8 cellular contexts compared by ENCODE assay signal in the genomic region with DNA sequence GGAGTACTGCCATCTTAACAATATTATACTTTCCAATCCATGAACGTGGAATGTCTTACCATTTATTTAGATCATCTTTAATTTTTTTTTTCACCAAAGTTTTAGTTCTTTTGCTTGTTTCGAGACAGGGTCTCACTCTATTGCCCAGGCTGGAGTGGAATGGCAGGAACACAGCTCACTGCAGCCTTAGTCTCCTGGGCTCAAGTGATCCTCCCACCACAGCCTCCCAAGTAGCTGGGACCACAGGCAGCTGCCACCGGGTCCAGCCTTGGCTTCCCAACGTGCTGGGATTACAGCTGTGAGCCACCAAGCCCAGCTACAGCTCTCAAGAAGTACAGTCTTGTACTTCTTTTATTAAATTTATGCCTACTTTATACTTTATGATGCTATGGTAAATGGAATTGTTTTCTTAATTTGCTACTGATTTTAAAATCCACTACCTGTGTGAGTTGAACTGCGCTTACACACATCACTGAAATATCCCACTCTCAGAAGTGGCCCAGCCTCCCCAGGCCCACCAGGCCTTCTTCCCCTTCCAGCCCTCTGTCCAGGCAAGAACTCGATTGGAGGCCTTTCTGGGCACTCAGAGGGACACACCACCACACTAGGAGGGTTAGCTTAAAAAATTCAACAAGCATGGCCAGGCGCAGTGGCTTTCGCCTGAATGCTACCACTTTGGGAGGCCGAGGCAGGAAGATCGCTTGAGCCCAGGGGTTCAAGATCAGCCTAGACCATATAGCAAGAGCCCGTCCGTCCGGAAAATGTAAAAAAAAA. TPM values are rescaled to one million over a fixed set of nuclear protein-coding genes. Genes with fewer than 3 reads are reported as not detected.
A peak's percentile ranks its signal among the peaks of the same experiment; 100 is the strongest.
DNase-seq lines count a peak whose midpoint lies in the region; ATAC-seq, FAIRE-seq and TF ChIP-seq lines count a peak whose summit lies in the region.

No MANE protein-coding gene starts in this region.

- no peak for FAIRE-seq in D721Med (lab: Jason Lieb, UNC)

- H3K9me3 Mint-ChIP-seq in activated T-helper 17 cell treated with anti-CD3 and anti-CD28 coated beads, Interleukin-2, amount 50 U/mL, for 72 hours, result no peaks in the 10 kb centered on the region
- no peaks in the 10 kb centered on the region for H3K9me3 Mint-ChIP-seq in immature natural killer cell

- CTCF ChIA-PET in SK-N-SH (lab: Yijun Ruan, JAX), result interaction anchor here (1.0 to 1.8 kb wide), 7 partner anchors 9 to 345 kb away, joined by 3 to 6 read pairs (median 4); partner anchors contain the start of gene SLC27A1

- DNase-seq in SK-N-SH, result no peak
- DNase-seq in immature natural killer cell, result no peak
- no peak for DNase-seq in NCI-H69 (lab: John Stamatoyannopoulos, UW)
- no peak for DNase-seq in D721Med (ENCODE audit: insufficient read length, low spot score)
- no peak for DNase-seq in NCI-H1105 treated with DMSO at 0.1 percent for 48 hours (lab: John Stamatoyannopoulos, UW)

- peak overlapping the region; percentile 96 for H3K4me2 ChIP-seq in SK-N-SH

- no peak for TF ChIP-seq CTCF in SK-N-SH (IDR thresholded peaks at IDR 0.05)
- no peak for TF ChIP-seq CTCF in D721Med (IDR thresholded peaks at IDR 0.05; ENCODE audit: insufficient read depth, missing control alignments)

- POLR2A ChIA-PET in SK-N-SH (lab: Yijun Ruan, JAX), result interaction anchor here (1.2 to 1.5 kb wide), 4 partner anchors 29 to 349 kb away, joined by 3 to 4 read pairs (median 4); partner anchors contain the start of genes MVB12A and RPL18A

- H3K4me3 ChIP-seq in SK-N-SH (ENCODE audit: low read depth in 2 of 2, low read length in 1 of 2), result peak overlapping the region; percentile 72 to 74
- peak overlapping the region; percentile 69 to 92 (median 82) for H3K4me3 ChIP-seq in subcutaneous abdominal adipose tissue (ENCODE audit: low read depth in 1 of 5, low read length in 5 of 5)

- H2AFZ ChIP-seq in SK-N-SH (ENCODE audit: low read depth), result 0 out of 2 replicates have a peak overlapping the region, but pooled peaks have one; percentile 67

- TF ChIP-seq RAD21 in SK-N-SH (IDR thresholded peaks at IDR 0.05; ENCODE audit: low read length), result no peak

- H3K4me1 ChIP-seq in SK-N-SH (ENCODE audit: control insufficient read depth in 1 of 2, insufficient read depth in 2 of 2, low read depth in 1 of 2, low read length in 1 of 2) (peaks cover 4 to 9% of the 10 kb centered on the region in 2 experiments; a peak in 3 of 4 replicates), subcutaneous abdominal adipose tissue (ENCODE audit: control insufficient read depth in 5 of 5, insufficient read depth in 5 of 5, low read length in 5 of 5) (peaks cover 0 to 57% (median 39%) of the 10 kb centered on the region in 5 donors)

- no peak for TF ChIP-seq EP300 in SK-N-SH (IDR thresholded peaks at IDR 0.05; ENCODE audit: borderline replicate concordance in 1 of 2, low read depth in 1 of 2, low read length in 1 of 2)

- H3K36me3 ChIP-seq in SK-N-SH (replicated peaks in 1 of 2; ENCODE audit: control insufficient read depth in 1 of 2, insufficient read depth in 2 of 2, low read length in 1 of 2) (peaks cover 0 to 7% of the 10 kb centered on the region in 2 experiments), subcutaneous abdominal adipose tissue (ENCODE audit: control insufficient read depth in 5 of 5, insufficient read depth in 5 of 5, low read length in 5 of 5) (peaks cover 0 to 12% (median 6%) of the 10 kb centered on the region in 5 donors)

- no peak for ATAC-seq in SK-N-SH treated with all-trans-retinoic acid at 6 μM for 48 hours
- no peak for ATAC-seq in activated T-helper 17 cell treated with anti-CD3 and anti-CD28 coated beads, Interleukin-2, amount 50 U/mL, for 72 hours (replicated peaks)

- WGBS in SK-N-SH (ENCODE audit: low lambda C conversion rate), result 35% methylated on average over 13 of the region's 13 CpGs

- no peaks in the 10 kb centered on the region for H3K27me3 Mint-ChIP-seq in activated T-helper 17 cell treated with anti-CD3 and anti-CD28 coated beads, Interleukin-2, amount 50 U/mL, for 72 hours
- H3K27me3 Mint-ChIP-seq in immature natural killer cell (ENCODE audit: low read depth in 3 of 3), result peaks cover 8 to 11% (median 11%) of the 10 kb centered on the region in 3 donors

- H3K27ac Mint-ChIP-seq in activated T-helper 17 cell treated with anti-CD3 and anti-CD28 coated beads, Interleukin-2, amount 50 U/mL, for 72 hours, result peak overlapping the region; percentile 92
- H3K27ac Mint-ChIP-seq in immature natural killer cell, result peak overlapping the region; percentile 89 to 100 (median 98)

- H3K9me3 ChIP-seq in SK-N-SH (no peaks in the 10 kb centered on the region), subcutaneous abdominal adipose tissue (ENCODE audit: control insufficient read depth in 5 of 5, low read length in 5 of 5) (no peaks in the 10 kb centered on the region)

- no peaks in the 10 kb centered on the region for H3K9me2 ChIP-seq in SK-N-SH

- peaks cover 21% of the 10 kb centered on the region for H3F3A ChIP-seq in SK-N-SH (replicated peaks; ENCODE audit: insufficient read depth)

- H4K20me1 ChIP-seq in SK-N-SH (ENCODE audit: insufficient read depth), result no peaks in the 10 kb centered on the region

- peaks cover 65% of the 10 kb centered on the region for H3K79me2 ChIP-seq in SK-N-SH (ENCODE audit: insufficient read depth)

- peak overlapping the region; percentile 90 for H3K4me3 Mint-ChIP-seq in activated T-helper 17 cell treated with anti-CD3 and anti-CD28 coated beads, Interleukin-2, amount 50 U/mL, for 72 hours
- H3K4me3 Mint-ChIP-seq in immature natural killer cell, result peak overlapping the region; percentile 96 to 100 (median 99)

- H3K9ac ChIP-seq in SK-N-SH, result peak overlapping the region; percentile 99
- peak overlapping the region; percentile 56 to 99 (median 87) for H3K9ac ChIP-seq in subcutaneous abdominal adipose tissue (ENCODE audit: low read length in 5 of 5)

- H3K27me3 ChIP-seq in SK-N-SH (ENCODE audit: insufficient read depth) (no peaks in the 10 kb centered on the region), subcutaneous abdominal adipose tissue (ENCODE audit: control insufficient read depth in 5 of 5, insufficient read depth in 4 of 5, low read length in 5 of 5) (no peaks in the 10 kb centered on the region)

- H3K36me3 Mint-ChIP-seq in activated T-helper 17 cell treated with anti-CD3 and anti-CD28 coated beads, Interleukin-2, amount 50 U/mL, for 72 hours (ENCODE audit: low read depth), result peaks cover 18% of the 10 kb centered on the region
- H3K36me3 Mint-ChIP-seq in immature natural killer cell, result no peaks in the 10 kb centered on the region

- peak overlapping the region; percentile 1 to 87; a peak in 3 of 4 replicates for H3K27ac ChIP-seq in SK-N-SH (ENCODE audit: low read depth in 2 of 2, low read length in 1 of 2)
- peak overlapping the region; percentile 92 for H3K27ac ChIP-seq in subcutaneous abdominal adipose tissue (ENCODE audit: low read depth, low read length)

- peaks cover 4% of the 10 kb centered on the region for H3K4me1 Mint-ChIP-seq in activated T-helper 17 cell treated with anti-CD3 and anti-CD28 coated beads, Interleukin-2, amount 50 U/mL, for 72 hours
- peaks cover 41 to 43% of the 10 kb centered on the region in 2 donors for H3K4me1 Mint-ChIP-seq in immature natural killer cell

TF ChIP-seq in SK-N-SH, 30 proteins besides CTCF, POLR2A, EP300 and RAD21 (continues in another document):
- TF ChIP-seq TCF12 (IDR thresholded peaks at IDR 0.05) (no peak), CHD2 (IDR thresholded peaks at IDR 0.05; ENCODE audit: low read length, partially characterized antibody) (no peak), TEAD4 (IDR thresholded peaks at IDR 0.05; ENCODE audit: borderline replicate concordance, insufficient read depth) (no peak), SIN3A (IDR thresholded peaks at IDR 0.05; ENCODE audit: borderline replicate concordance, low read depth, low read length) (no peak), NRF1 (IDR thresholded peaks at IDR 0.05; ENCODE audit: low read depth, low read length) (no peak), TAF1 (IDR thresholded peaks at IDR 0.05; ENCODE audit: borderline replicate concordance, low read depth, low read length) (no peak)

RNA-seq across cellular contexts. Expression of gene PGLS, which starts 1.0 kb away (rescaled TPM):
- polyA plus RNA-seq in SK-N-SH (2012; rRNA removed), result 59.9 and 73.3 TPM in 2 replicates
- 28.3 and 43.7 TPM in 2 replicates for polyA plus RNA-seq in SK-N-SH (2012; cell fraction: cytosol; rRNA removed)
- 75.1 and 114 TPM in 2 replicates for polyA plus RNA-seq in SK-N-SH (2012; cell fraction: nucleus; rRNA removed)
- 10 to 100 TPM; 49.0 to 61.8 TPM for total RNA-seq in activated T-helper 17 cell treated with anti-CD3 and anti-CD28 coated beads, Interleukin-2, amount 50 U/mL, for 72 hours
- polyA plus RNA-seq in immature natural killer cell, result 100 to 1,000 TPM in 2 of 3 donors, 10 to 100 TPM in 1; 65.3 to 118 (median 107) TPM

RNA-seq across cellular contexts. Expression of gene SLC27A1, which starts 40.1 kb away (rescaled TPM):
- polyA plus RNA-seq in SK-N-SH (2012; rRNA removed), result 15.0 and 16.8 TPM in 2 replicates
- polyA plus RNA-seq in SK-N-SH (2012; cell fraction: cytosol; rRNA removed), result 4.7 and 8.1 TPM in 2 replicates
- 57.5 and 73.2 TPM in 2 replicates for polyA plus RNA-seq in SK-N-SH (2012; cell fraction: nucleus; rRNA removed)
- 1 to 10 TPM; 3.8 to 6.7 TPM for total RNA-seq in activated T-helper 17 cell treated with anti-CD3 and anti-CD28 coated beads, Interleukin-2, amount 50 U/mL, for 72 hours
- polyA plus RNA-seq in immature natural killer cell, result 10 to 100 TPM in 2 of 3 donors, 1 to 10 TPM in 1; 9.7 to 15.9 (median 15.3) TPM

RNA-seq across cellular contexts. Expression of gene COLGALT1, which starts 45.0 kb away (rescaled TPM):
- 75.9 and 83.8 TPM in 2 replicates for polyA plus RNA-seq in SK-N-SH (2012; rRNA removed)
- polyA plus RNA-seq in SK-N-SH (2012; cell fraction: cytosol; rRNA removed), result 37.6 and 48.9 TPM in 2 replicates
- polyA plus RNA-seq in SK-N-SH (2012; cell fraction: nucleus; rRNA removed), result 80.5 and 108 TPM in 2 replicates
- total RNA-seq in activated T-helper 17 cell treated with anti-CD3 and anti-CD28 coated beads, Interleukin-2, amount 50 U/mL, for 72 hours, result 10 to 100 TPM; 41.1 to 76.5 TPM
- 10 to 100 TPM; 16.9 to 26.8 (median 22.6) TPM for polyA plus RNA-seq in immature natural killer cell

RNA-seq across cellular contexts. Expression of gene NXNL1, which starts 49.7 kb away (rescaled TPM):
- not detected in 2 replicates for polyA plus RNA-seq in SK-N-SH (2012; rRNA removed)
- not detected in 2 replicates for polyA plus RNA-seq in SK-N-SH (2012; cell fraction: cytosol; rRNA removed)
- not detected in 2 replicates for polyA plus RNA-seq in SK-N-SH (2012; cell fraction: nucleus; rRNA removed)
- not detected for total RNA-seq in activated T-helper 17 cell treated with anti-CD3 and anti-CD28 coated beads, Interleukin-2, amount 50 U/mL, for 72 hours
- not detected for polyA plus RNA-seq in immature natural killer cell
